In the genomic region with DNA sequence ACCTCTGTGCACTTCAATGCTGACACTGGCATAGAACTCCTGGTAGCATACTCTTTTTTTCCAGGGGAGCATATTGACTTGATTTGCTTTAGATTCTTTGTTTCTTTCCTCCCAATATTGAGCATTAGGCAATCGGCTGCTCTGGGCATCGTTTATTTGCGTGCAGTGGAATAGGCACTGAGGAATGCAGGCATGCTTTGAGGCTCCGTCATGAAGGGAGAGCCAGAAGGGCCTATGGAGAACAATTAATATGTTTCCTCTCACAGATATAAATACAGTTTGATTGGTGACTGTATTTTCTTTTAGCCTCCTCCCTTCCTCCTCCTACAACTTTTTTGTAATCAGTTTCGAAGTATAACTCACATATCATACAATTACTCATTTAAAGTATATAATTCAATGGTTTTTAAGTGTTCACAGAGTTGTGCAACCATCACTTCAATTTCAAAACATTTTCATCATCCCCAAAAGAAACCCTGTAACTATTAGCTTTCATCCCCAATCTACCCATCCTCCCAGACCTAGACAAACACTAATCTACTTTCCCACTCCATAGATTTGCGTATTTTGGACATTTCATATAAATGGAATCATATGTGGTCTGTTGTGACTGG, we compare ENCODE assay signal across 7 cellular contexts.
A peak's percentile ranks its signal among the peaks of the same experiment; 100 is the strongest.
DNase-seq lines count a peak whose midpoint lies in the region; TF ChIP-seq lines count a peak whose summit lies in the region.
"Not testable (repeated sequence)": the region's sequence is repeated elsewhere in the genome, so short reads cannot be mapped to it uniquely, and the experiment has no call there.

No MANE protein-coding gene starts in this region.

- peak overlapping the region; percentile 79 for H3K27ac Mint-ChIP-seq in nephron progenitor cell

- H3K27ac ChIP-seq in AG04450 (ENCODE audit: low read depth, low read length) = peak overlapping the region; percentile 92

- H3K36me3 Mint-ChIP-seq in nephron progenitor cell (ENCODE audit: low read depth) = not testable (repeated sequence)

- not testable (repeated sequence) for H3K27me3 ChIP-seq in AG04450 (ENCODE audit: control insufficient read depth, insufficient read depth, low read length); MG63

- not testable (repeated sequence) for H3K4me3 Mint-ChIP-seq in nephron progenitor cell

- not testable (repeated sequence) for H3K27me3 Mint-ChIP-seq in nephron progenitor cell (ENCODE audit: low read depth, poor library complexity)

- POLR2A ChIA-PET in AG04450 (lab: Yijun Ruan, JAX) = interaction anchor here (0.7 to 1.1 kb wide), 2 partner anchors 20 to 105 kb away, joined by 3 to 4 read pairs; no protein-coding TSS in a partner anchor

- DNase-seq in AG04450 (ENCODE audit: low read depth, low spot score) (peak; percentile 81), GM03348 (ENCODE audit: low spot score) (peak; percentile 24), MG63 (peak; percentile 84), amniotic epithelial cell (ENCODE audit: low read depth) (peak; percentile 83), dermis blood vessel endothelial cell (peak; percentile 31), fibroblast of the conjunctiva (ENCODE audit: low read depth) (peak; percentile 60)
- not testable (repeated sequence) for DNase-seq in nephron progenitor cell

- H3K9me3 Mint-ChIP-seq in nephron progenitor cell = not testable (repeated sequence)

- not testable (repeated sequence) for TF ChIP-seq CTCF in AG04450 (IDR thresholded peaks at IDR 0.05; ENCODE audit: low read depth, low read length); nephron progenitor cell (IDR thresholded peaks at IDR 0.05)

- H3K9me3 ChIP-seq in AG04450 (ENCODE audit: control insufficient read depth, insufficient read depth, low read length); MG63: not testable (repeated sequence)

- H3K4me1 Mint-ChIP-seq in nephron progenitor cell = peaks cover 35% of the 10 kb centered on the region

- not testable (repeated sequence) for H3K36me3 ChIP-seq in MG63

- CTCF ChIA-PET in AG04450 (lab: Charles Lee) = not testable (repeated sequence)

- H3K4me3 ChIP-seq in AG04450 (ENCODE audit: low read depth, low read length); MG63: not testable (repeated sequence)
